22 cellular contexts compared by ENCODE assay signal in the genomic region with DNA sequence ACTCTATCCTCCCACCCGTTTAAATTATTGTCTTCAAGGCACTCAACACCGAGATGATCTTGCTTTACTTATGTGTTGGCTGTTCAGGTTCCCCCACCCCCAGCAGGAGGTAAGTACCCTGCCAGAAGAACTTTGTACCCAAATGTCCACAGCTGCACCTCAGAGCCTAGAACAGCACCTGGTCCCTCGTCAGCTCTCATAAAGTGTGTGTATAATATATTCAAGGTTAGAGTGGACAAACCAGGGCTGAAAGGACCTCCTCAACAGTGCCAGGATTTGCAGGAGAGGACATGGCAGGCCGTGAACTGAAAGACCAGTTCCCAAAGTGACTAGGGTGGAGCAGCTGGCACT. TPM values are rescaled to one million over a fixed set of nuclear protein-coding genes. Genes with fewer than 3 reads are reported as not detected.
"Had no signal": no experiment of that assay in that cellular context is flagged by ENCODE, and none has a peak within 500 bp of the region (broad histone marks: within the 10 kb centered on the region; RNA-seq: fewer than 3 reads in every experiment).

No MANE protein-coding gene starts in this region.

- DNase-seq: activated CD4-positive, alpha-beta T cell treated with anti-CD3 and anti-CD28 coated beads, Interleukin-2, amount 10 ng/mL, durations not matched to agents 24 days and 14 days; activated CD4-positive, CD25-positive, alpha-beta regulatory T cell; activated naive CD4-positive, alpha-beta T cell treated with Interleukin-2 at 50 U/mL for 16 hours; dorsolateral prefrontal cortex; erythroblast; gastrocnemius medialis; heart right ventricle; naive thymus-derived CD4-positive, alpha-beta T cell; nucleus accumbens; spleen; stimulated activated naive CD8-positive, alpha-beta T cell treated with anti-CD3 and anti-CD28 coated beads, Interleukin-15, amount 100 ng/mL, for 72 hours; testis; upper lobe of right lung had no signal

- H3K27ac Mint-ChIP-seq: activated CD4-positive, alpha-beta T cell treated with anti-CD3 and anti-CD28 coated beads, Interleukin-2, amount 10 ng/mL, durations not matched to agents 24 days and 14 days; activated T-helper 17 cell treated with anti-CD3 and anti-CD28 coated beads, Interleukin-2, amount 50 U/mL, for 72 hours; endodermal cell; naive thymus-derived CD4-positive, alpha-beta T cell; stimulated activated naive CD8-positive, alpha-beta T cell treated with anti-CD3 and anti-CD28 coated beads, Interleukin-15, amount 100 ng/mL, for 72 hours; T-helper 2 cell treated with Interferon-gamma antibody and Interleukin-4, amounts not matched to agents 5 μg/mL and 100 μg/mL, for 36 hours had no signal

- H3K9me3 Mint-ChIP-seq: activated T-helper 17 cell treated with anti-CD3 and anti-CD28 coated beads, Interleukin-2, amount 50 U/mL, for 72 hours; stimulated activated naive CD8-positive, alpha-beta T cell treated with anti-CD3 and anti-CD28 coated beads, Interleukin-15, amount 100 ng/mL, for 72 hours; T-helper 2 cell treated with Interferon-gamma antibody and Interleukin-4, amounts not matched to agents 5 μg/mL and 100 μg/mL, for 36 hours had no signal

- H3K27me3 ChIP-seq: testis had no signal

- FAIRE-seq: islet of Langerhans had no signal

- H3K9me3 ChIP-seq: ascending aorta, prostate gland, testis, upper lobe of right lung had no signal

- H3K4me3 ChIP-seq: ascending aorta, dorsolateral prefrontal cortex, gastrocnemius medialis, heart right ventricle, prostate gland, spleen, testis, upper lobe of right lung had no signal

- H3K27ac ChIP-seq: ascending aorta, dorsolateral prefrontal cortex, gastrocnemius medialis, heart right ventricle, prostate gland, spleen, testis, upper lobe of right lung had no signal

- H3K4me1 ChIP-seq: ascending aorta, gastrocnemius medialis, prostate gland, testis, upper lobe of right lung had no signal

- ATAC-seq: activated T-helper 17 cell treated with anti-CD3 and anti-CD28 coated beads, Interleukin-2, amount 50 U/mL, for 72 hours; gastrocnemius medialis; naive thymus-derived CD4-positive, alpha-beta T cell; stimulated activated naive CD8-positive, alpha-beta T cell treated with anti-CD3 and anti-CD28 coated beads, Interleukin-15, amount 100 ng/mL, for 72 hours had no signal

- H3K4me3 Mint-ChIP-seq: activated CD4-positive, alpha-beta T cell treated with anti-CD3 and anti-CD28 coated beads, Interleukin-2, amount 10 ng/mL, durations not matched to agents 24 days and 14 days; activated T-helper 17 cell treated with anti-CD3 and anti-CD28 coated beads, Interleukin-2, amount 50 U/mL, for 72 hours; endodermal cell; naive thymus-derived CD4-positive, alpha-beta T cell; stimulated activated naive CD8-positive, alpha-beta T cell treated with anti-CD3 and anti-CD28 coated beads, Interleukin-15, amount 100 ng/mL, for 72 hours; T-helper 2 cell treated with Interferon-gamma antibody and Interleukin-4, amounts not matched to agents 5 μg/mL and 100 μg/mL, for 36 hours had no signal

- H3K36me3 ChIP-seq: ascending aorta, gastrocnemius medialis, heart right ventricle, prostate gland, spleen, upper lobe of right lung had no signal

RNA-seq across cellular contexts. Expression of a gene that starts 5.9 kb away (rescaled TPM):
- total RNA-seq: ascending aorta, bronchial epithelial cell had no signal

RNA-seq across cellular contexts. Expression of a gene that starts 8.5 kb away (rescaled TPM):
- total RNA-seq: activated CD4-positive, alpha-beta T cell treated with anti-CD3 and anti-CD28 coated beads, Interleukin-2, amount 10 ng/mL, durations not matched to agents 24 days and 14 days; activated T-helper 17 cell treated with anti-CD3 and anti-CD28 coated beads, Interleukin-2, amount 50 U/mL, for 72 hours; ascending aorta; bronchial epithelial cell; dorsolateral prefrontal cortex; endodermal cell; gastrocnemius medialis; heart right ventricle; mononuclear cell; naive thymus-derived CD4-positive, alpha-beta T cell; sciatic nerve; spleen; upper lobe of right lung had no signal

RNA-seq across cellular contexts. Expression of a gene that starts 9.8 kb away (rescaled TPM):
- total RNA-seq: activated CD4-positive, alpha-beta T cell treated with anti-CD3 and anti-CD28 coated beads, Interleukin-2, amount 10 ng/mL, durations not matched to agents 24 days and 14 days; activated T-helper 17 cell treated with anti-CD3 and anti-CD28 coated beads, Interleukin-2, amount 50 U/mL, for 72 hours; ascending aorta; bronchial epithelial cell; dorsolateral prefrontal cortex; endodermal cell; gastrocnemius medialis; heart right ventricle; mononuclear cell; naive thymus-derived CD4-positive, alpha-beta T cell; prostate gland; sciatic nerve; spleen; upper lobe of right lung had no signal
